Comparison of ENCODE assay signal across 23 cellular contexts in genomic region chrX:39845289-39845688, GRCh38.
"Had no signal": no experiment of that assay in that cellular context is flagged by ENCODE, and none has a peak within 500 bp of the region (broad histone marks: within the 10 kb centered on the region; RNA-seq: fewer than 3 reads in every experiment).

No MANE protein-coding gene starts in this region.

- H3K9me3 ChIP-seq: ascending aorta, testis, transverse colon had no signal

- H3K27ac Mint-ChIP-seq: activated CD4-positive, alpha-beta memory T cell treated with anti-CD3 and anti-CD28 coated beads, Interleukin-2, amount 10 ng/mL, durations not matched to agents 7 days and 5 days; activated CD4-positive, alpha-beta T cell treated with anti-CD3 and anti-CD28 coated beads, Interleukin-2, amount 10 ng/mL, durations not matched to agents 7 days and 5 days; activated naive CD4-positive, alpha-beta T cell treated with anti-CD3 and anti-CD28 coated beads, Interleukin-2, amount 10 ng/mL, durations not matched to agents 7 days and 5 days; activated naive CD8-positive, alpha-beta T cell treated with anti-CD3 and anti-CD28 coated beads, Interleukin-2, amount 10 ng/mL, durations not matched to agents 7 days and 5 days; activated T-cell treated with anti-CD3 and anti-CD28 coated beads, Interleukin-2, amount 50 U/mL, for 24 hours; naive thymus-derived CD8-positive, alpha-beta T cell had no signal

- H3K27ac ChIP-seq: ascending aorta, right lobe of liver, testis, transverse colon had no signal

- H3K27me3 Mint-ChIP-seq: activated CD4-positive, alpha-beta memory T cell treated with anti-CD3 and anti-CD28 coated beads, Interleukin-2, amount 10 ng/mL, durations not matched to agents 7 days and 5 days; activated CD4-positive, alpha-beta T cell treated with anti-CD3 and anti-CD28 coated beads, Interleukin-2, amount 10 ng/mL, durations not matched to agents 7 days and 5 days; activated naive CD4-positive, alpha-beta T cell treated with anti-CD3 and anti-CD28 coated beads, Interleukin-2, amount 10 ng/mL, durations not matched to agents 7 days and 5 days; naive thymus-derived CD8-positive, alpha-beta T cell had no signal

- H3K4me3 ChIP-seq: ascending aorta, right lobe of liver, testis, transverse colon had no signal

- DNase-seq: activated CD4-positive, alpha-beta memory T cell treated with anti-CD3 and anti-CD28 coated beads, Interleukin-2, amount 10 ng/mL, durations not matched to agents 7 days and 5 days; activated CD4-positive, alpha-beta T cell treated with anti-CD3 and anti-CD28 coated beads for 1 hour; activated CD4-positive, alpha-beta T cell treated with anti-CD3 and anti-CD28 coated beads, Interleukin-2, amount 10 ng/mL, durations not matched to agents 7 days and 5 days; activated CD8-positive, alpha-beta memory T cell treated with anti-CD3 and anti-CD28 coated beads, Interleukin-2, amount 50 U/mL, for 48 hours; activated gamma-delta T cell; activated naive CD4-positive, alpha-beta T cell treated with anti-CD3 and anti-CD28 coated beads, Interleukin-2, amount 10 ng/mL, durations not matched to agents 7 days and 5 days; activated naive CD8-positive, alpha-beta T cell treated with anti-CD3 and anti-CD28 coated beads, Interleukin-2, amount 10 ng/mL, durations not matched to agents 7 days and 5 days; activated T-cell treated with anti-CD3 and anti-CD28 coated beads, Interleukin-2, amount 50 U/mL, for 24 hours; caudate nucleus; cortex of kidney; head of caudate nucleus; hippocampal formation; kidney; midbrain; naive thymus-derived CD8-positive, alpha-beta T cell; right lobe of liver; stimulated activated CD4-positive, alpha-beta T cell treated with anti-CD3 and anti-CD28 coated beads, Interleukin-2, amount 100 ng/mL, for 48 hours; stimulated activated naive CD8-positive, alpha-beta T cell treated with anti-CD3 and anti-CD28 coated beads, Interleukin-15, Interleukin-2, amounts not matched to agents 100 U/mL and 50 U/mL, for 24 hours; T1000; testis; transverse colon had no signal

- H3K4me3 Mint-ChIP-seq: activated CD4-positive, alpha-beta memory T cell treated with anti-CD3 and anti-CD28 coated beads, Interleukin-2, amount 10 ng/mL, durations not matched to agents 7 days and 5 days; activated CD4-positive, alpha-beta T cell treated with anti-CD3 and anti-CD28 coated beads, Interleukin-2, amount 10 ng/mL, durations not matched to agents 7 days and 5 days; activated naive CD4-positive, alpha-beta T cell treated with anti-CD3 and anti-CD28 coated beads, Interleukin-2, amount 10 ng/mL, durations not matched to agents 7 days and 5 days; activated naive CD8-positive, alpha-beta T cell treated with anti-CD3 and anti-CD28 coated beads, Interleukin-2, amount 10 ng/mL, durations not matched to agents 7 days and 5 days; activated T-cell treated with anti-CD3 and anti-CD28 coated beads, Interleukin-2, amount 50 U/mL, for 24 hours; naive thymus-derived CD8-positive, alpha-beta T cell; neural crest cell had no signal

- H3K27me3 ChIP-seq: ascending aorta, right lobe of liver, testis, transverse colon had no signal

- ATAC-seq: naive thymus-derived CD8-positive, alpha-beta T cell; right lobe of liver; stimulated activated naive CD8-positive, alpha-beta T cell treated with anti-CD3 and anti-CD28 coated beads, Interleukin-15, Interleukin-2, amounts not matched to agents 100 U/mL and 50 U/mL, for 24 hours had no signal

- H3K4me1 ChIP-seq: ascending aorta, right lobe of liver, testis, transverse colon had no signal

- H3K36me3 ChIP-seq: ascending aorta, right lobe of liver, transverse colon had no signal

- H3K4me1 Mint-ChIP-seq: activated CD4-positive, alpha-beta memory T cell treated with anti-CD3 and anti-CD28 coated beads, Interleukin-2, amount 10 ng/mL, durations not matched to agents 7 days and 5 days had no signal

- H3K36me3 Mint-ChIP-seq: naive thymus-derived CD8-positive, alpha-beta T cell had no signal

- H3K9me3 Mint-ChIP-seq: activated CD4-positive, alpha-beta memory T cell treated with anti-CD3 and anti-CD28 coated beads, Interleukin-2, amount 10 ng/mL, durations not matched to agents 7 days and 5 days; activated CD4-positive, alpha-beta T cell treated with anti-CD3 and anti-CD28 coated beads, Interleukin-2, amount 10 ng/mL, durations not matched to agents 7 days and 5 days; activated naive CD4-positive, alpha-beta T cell treated with anti-CD3 and anti-CD28 coated beads, Interleukin-2, amount 10 ng/mL, durations not matched to agents 7 days and 5 days; activated naive CD8-positive, alpha-beta T cell treated with anti-CD3 and anti-CD28 coated beads, Interleukin-2, amount 10 ng/mL, durations not matched to agents 7 days and 5 days; activated T-cell treated with anti-CD3 and anti-CD28 coated beads, Interleukin-2, amount 50 U/mL, for 24 hours had no signal
